ENCODE assay signal across 9 cellular contexts in genomic region chr11:120168108-120168959, GRCh38. TPM values are rescaled to one million over a fixed set of nuclear protein-coding genes. Genes with fewer than 3 reads are reported as not detected.
DNase-seq lines count a peak whose midpoint lies in the region; ATAC-seq and TF ChIP-seq lines count a peak whose summit lies in the region.
"Had no signal": no experiment of that assay in that cellular context is flagged by ENCODE, and none has a peak within 500 bp of the region (broad histone marks: within the 10 kb centered on the region; RNA-seq: fewer than 3 reads in every experiment).

No MANE protein-coding gene starts in this region.

- H3K27ac Mint-ChIP-seq in effector memory CD8-positive, alpha-beta T cell = no peak overlapping the region

- no peaks in the 10 kb centered on the region for H3K36me3 ChIP-seq in A673 (ENCODE audit: insufficient read depth, low read length, poor library complexity, severe bottlenecking)
- no peaks in the 10 kb centered on the region for H3K36me3 ChIP-seq in muscle layer of duodenum (ENCODE audit: control insufficient read depth in 1 of 2, insufficient read depth in 2 of 2, low read length in 2 of 2)

- CTCF ChIA-PET in A673 (lab: Charles Lee) = interaction anchor here (0.6 to 1.0 kb wide), 4 partner anchors 13 to 129 kb away, joined by 3 read pairs; no protein-coding TSS in a partner anchor

- H3K27ac ChIP-seq in A673 (ENCODE audit: low read depth, low read length, poor library complexity, severe bottlenecking) (no peak overlapping the region), muscle layer of duodenum (ENCODE audit: low read length) (no peak overlapping the region)
- H3K27ac ChIP-seq: KMS-11 had no signal

- H3K4me1 Mint-ChIP-seq in effector memory CD8-positive, alpha-beta T cell (ENCODE audit: low read depth in 2 of 2) = peaks cover 4% of the 10 kb centered on the region in 2 donors

- BruUV-seq in A673 (replicated peaks; lab: Mats Ljungman, UMichigan) = no TSS peak

- no peak for ATAC-seq in effector memory CD8-positive, alpha-beta T cell (replicated peaks)
- no peak for ATAC-seq in GM21360 (IDR thresholded peaks at IDR 0.05; ENCODE audit: unreplicated experiment)
- no peak for ATAC-seq in HG03520 (IDR thresholded peaks at IDR 0.05; ENCODE audit: unreplicated experiment)
- ATAC-seq in HG02981 (IDR thresholded peaks at IDR 0.05; ENCODE audit: unreplicated experiment) = no peak

- H3K9me3 Mint-ChIP-seq in effector memory CD8-positive, alpha-beta T cell = peaks cover 0 to 14% of the 10 kb centered on the region in 2 donors

- TF ChIP-seq CTCF in A673 (conservative IDR thresholded peaks at IDR 0.05; ENCODE audit: low read depth, low read length) = no peak

- H3K4me1 ChIP-seq in A673 (ENCODE audit: insufficient read depth, low read length, poor library complexity, severe bottlenecking) (peaks cover 6% of the 10 kb centered on the region), muscle layer of duodenum (ENCODE audit: control insufficient read depth in 1 of 2, insufficient read depth in 2 of 2, low read length in 2 of 2) (peaks cover 0 to 18% of the 10 kb centered on the region in 2 donors)

- H3K4me3 ChIP-seq in A673 (ENCODE audit: low read depth, low read length, poor library complexity, severe bottlenecking) (peak overlapping the region; percentile 57), muscle layer of duodenum (ENCODE audit: low read depth in 1 of 2, low read length in 2 of 2) (peak overlapping the region; percentile 54 to 66)
- H3K4me3 ChIP-seq in Jurkat, Clone E6-1 (ENCODE audit: low read length) = peak overlapping the region; percentile 46

- no peak for DNase-seq in A673 (ENCODE audit: low spot score)
- DNase-seq in Jurkat, Clone E6-1 (ENCODE audit: low read depth, low spot score) = no peak
- no peak for DNase-seq in effector memory CD8-positive, alpha-beta T cell
- no peak for DNase-seq in central memory CD4-positive, alpha-beta T cell

- H3K9me3 ChIP-seq in A673 (ENCODE audit: low read depth, low read length, poor library complexity, severe bottlenecking) (no peaks in the 10 kb centered on the region), muscle layer of duodenum (ENCODE audit: control insufficient read depth in 1 of 2, low read length in 2 of 2) (no peaks in the 10 kb centered on the region)

- H3K27me3 Mint-ChIP-seq in effector memory CD8-positive, alpha-beta T cell = peaks cover 78 to 87% of the 10 kb centered on the region in 2 donors

- H3K27me3 ChIP-seq in A673 (replicated peaks; ENCODE audit: insufficient read depth, low read depth, low read length, poor library complexity) = peaks cover 49% of the 10 kb centered on the region
- peaks cover 26% of the 10 kb centered on the region for H3K27me3 ChIP-seq in muscle layer of duodenum (ENCODE audit: low read depth, low read length)

- intact Hi-C loops in A673 (cut with micrococcal nuclease; ENCODE audit: unreplicated experiment) = loop anchor here (5.0 kb wide), 1 partner anchor 501 kb away; no protein-coding TSS in a partner anchor

- H3K36me3 Mint-ChIP-seq in effector memory CD8-positive, alpha-beta T cell (ENCODE audit: insufficient read depth) = no peaks in the 10 kb centered on the region

- POLR2A ChIA-PET in A673 (lab: Charles Lee; ENCODE audit: low non-redundant PET) = no interaction called here

- H3K4me3 Mint-ChIP-seq in effector memory CD8-positive, alpha-beta T cell = peak overlapping the region; percentile 66 to 68

RNA-seq across cellular contexts. Expression of gene TRIM29, which starts 30.4 kb away (rescaled TPM):
- not detected in 2 replicates for total RNA-seq in A673 (2021)
- polyA plus RNA-seq in Jurkat, Clone E6-1 (2012; ENCODE audit: insufficient read depth, insufficient read length) = not detected

RNA-seq across cellular contexts. Expression of gene OAF, which starts 42.5 kb away (rescaled TPM):
- total RNA-seq in A673 (2021) = 25.0 and 27.2 TPM in 2 replicates
- polyA plus RNA-seq in Jurkat, Clone E6-1 (2012; ENCODE audit: insufficient read depth, insufficient read length) = 18.9 TPM
